Comparison of ENCODE assay signal across 8 cellular contexts in the genomic region with DNA sequence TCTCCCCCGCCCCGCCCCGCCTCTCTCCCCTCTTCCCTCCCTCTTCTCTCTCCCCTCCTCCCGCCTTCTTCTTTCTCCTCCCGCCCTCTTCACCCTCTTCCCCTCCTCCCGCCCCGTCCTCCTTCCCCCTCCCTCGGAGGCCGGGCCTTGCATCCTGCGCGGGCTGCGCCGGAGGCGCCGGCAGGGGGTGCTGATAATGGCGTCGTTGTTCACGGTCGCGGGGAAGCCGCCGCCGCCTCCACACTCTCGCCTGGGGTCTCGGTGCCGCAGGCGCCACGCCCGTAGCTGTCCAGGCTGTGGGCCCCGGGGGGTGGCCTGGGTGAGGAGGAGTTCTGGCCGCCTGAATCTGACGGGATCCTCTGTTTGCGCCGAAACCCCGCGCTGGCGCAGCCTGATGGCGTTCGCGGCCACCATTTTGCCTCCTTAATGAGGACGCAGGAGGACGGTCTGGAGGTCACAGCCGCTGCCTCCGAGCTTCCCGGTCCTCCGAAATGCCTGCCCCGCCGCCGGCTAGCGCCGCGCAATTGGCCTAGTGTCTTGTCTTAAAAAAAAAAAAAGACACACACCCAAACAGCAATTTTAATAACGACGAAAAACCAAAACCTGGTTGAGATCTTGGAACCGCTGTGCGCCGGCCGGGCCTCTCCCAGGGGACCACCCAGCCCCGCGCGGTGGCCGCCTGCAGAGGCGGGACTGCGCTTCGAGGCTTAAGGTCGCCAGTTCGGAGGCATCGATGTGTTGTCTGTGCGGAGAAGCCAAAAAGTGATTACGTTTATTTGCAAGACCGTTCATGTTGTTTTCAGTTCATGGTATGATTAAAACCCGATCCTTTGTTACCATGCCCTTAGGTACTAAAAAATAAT.
DNase-seq lines count a peak whose midpoint lies in the region; ATAC-seq lines count a peak whose summit lies in the region.

No MANE protein-coding gene starts in this region.

- H3K27me3 ChIP-seq in endocrine pancreas (ENCODE audit: control insufficient read depth, insufficient read depth, low read length), result no peaks in the 10 kb centered on the region

- peak overlapping the region; percentile 98 for H3K27ac Mint-ChIP-seq in activated CD8-positive, alpha-beta memory T cell treated with anti-CD3 and anti-CD28 coated beads, Interleukin-2, amount 10 ng/mL, durations not matched to agents 7 days and 5 days

- H3K4me3 Mint-ChIP-seq in activated CD8-positive, alpha-beta memory T cell treated with anti-CD3 and anti-CD28 coated beads, Interleukin-2, amount 10 ng/mL, durations not matched to agents 7 days and 5 days, result peak overlapping the region; percentile 87

- peaks cover 16% of the 10 kb centered on the region for H3K4me1 Mint-ChIP-seq in activated CD8-positive, alpha-beta memory T cell treated with anti-CD3 and anti-CD28 coated beads, Interleukin-2, amount 10 ng/mL, durations not matched to agents 7 days and 5 days

- H3K9me3 Mint-ChIP-seq in activated CD8-positive, alpha-beta memory T cell treated with anti-CD3 and anti-CD28 coated beads, Interleukin-2, amount 10 ng/mL, durations not matched to agents 7 days and 5 days (ENCODE audit: low read depth), result no peaks in the 10 kb centered on the region

- WGBS in mesodermal cell (ENCODE audit: insufficient coverage in 2 of 2), 2 experiments, result 0% methylated on average over 51 to 61 of the region's 72 CpGs

- ATAC-seq in GM21390 (IDR thresholded peaks at IDR 0.05; ENCODE audit: unreplicated experiment), result peak; percentile 70
- ATAC-seq in activated CD8-positive, alpha-beta memory T cell treated with anti-CD3 and anti-CD28 coated beads, Interleukin-2, amount 10 ng/mL, durations not matched to agents 7 days and 5 days, result peak; percentile 81

- peaks cover 11% of the 10 kb centered on the region for H3K4me1 ChIP-seq in endocrine pancreas (ENCODE audit: control insufficient read depth, insufficient read depth, low read length)
- H3K4me1 ChIP-seq in mesodermal cell (ENCODE audit: control insufficient read depth, insufficient read depth, low read length, poor library complexity, severe bottlenecking), result peaks cover 4% of the 10 kb centered on the region

- CTCF ChIA-PET in activated CD8-positive, alpha-beta memory T cell treated with anti-CD3 and anti-CD28 coated beads, Interleukin-2, amount 10 ng/mL, durations not matched to agents 7 days and 5 days (lab: Charles Lee), result interaction anchor here (0.7 to 2.9 kb wide), 8 partner anchors 49 to 396 kb away, joined by 3 to 13 read pairs (median 4); a partner anchor contains a TSS

- peak; percentile 91 for DNase-seq in D341Med (ENCODE audit: low spot score)
- DNase-seq in HUDEP-2 (lab: John Stamatoyannopoulos, UW; ENCODE audit: unreplicated experiment in 76 of 76), result peak in 75 of 76 experiments; percentile 29 to 95 (median 88)
- DNase-seq in NOMO-1 treated with DMSO at 0.1 percent for 48 hours (lab: John Stamatoyannopoulos, UW; ENCODE audit: unreplicated experiment), result peak; percentile 99
- DNase-seq in activated CD8-positive, alpha-beta memory T cell treated with anti-CD3 and anti-CD28 coated beads, Interleukin-2, amount 10 ng/mL, durations not matched to agents 7 days and 5 days, result peak; percentile 94
- DNase-seq in stimulated activated CD8-positive, alpha-beta memory T cell treated with anti-CD3 and anti-CD28 coated beads, Interleukin-15, amount 100 ng/mL, for 24 hours (ENCODE audit: low read depth), result peak; percentile 76

- H3K9ac ChIP-seq in endocrine pancreas (ENCODE audit: control insufficient read depth, insufficient read depth, low read length), result peak overlapping the region; percentile 75

- H3K9me3 ChIP-seq in endocrine pancreas (ENCODE audit: control insufficient read depth, low read length) (no peaks in the 10 kb centered on the region), mesodermal cell (ENCODE audit: control insufficient read depth, low read length) (no peaks in the 10 kb centered on the region)

- H3K4me3 ChIP-seq in endocrine pancreas (ENCODE audit: control insufficient read depth, insufficient read depth, low read length) (peak overlapping the region; percentile 99), mesodermal cell (ENCODE audit: extremely low read depth, insufficient read depth, low read length, poor library complexity, severe bottlenecking) (peak overlapping the region; percentile 65)

- H3K27me3 Mint-ChIP-seq in activated CD8-positive, alpha-beta memory T cell treated with anti-CD3 and anti-CD28 coated beads, Interleukin-2, amount 10 ng/mL, durations not matched to agents 7 days and 5 days, result no peaks in the 10 kb centered on the region

- H3K36me3 ChIP-seq in endocrine pancreas (ENCODE audit: control insufficient read depth, insufficient read depth, low read length) (no peaks in the 10 kb centered on the region), mesodermal cell (ENCODE audit: control insufficient read depth, insufficient read depth, low read length) (peaks cover 4% of the 10 kb centered on the region)

- H3K36me3 Mint-ChIP-seq in activated CD8-positive, alpha-beta memory T cell treated with anti-CD3 and anti-CD28 coated beads, Interleukin-2, amount 10 ng/mL, durations not matched to agents 7 days and 5 days, result peaks cover 1% of the 10 kb centered on the region

- peak overlapping the region; percentile 100 for H3K27ac ChIP-seq in mesodermal cell (ENCODE audit: low read depth, low read length, severe bottlenecking)

Comparison
In these comparisons a context has a peak if more than half of its experiments do, and no peak if none do; other contexts are left out.
1. Peak in every context shown above with its lines: DNase-seq, ATAC-seq, H3K4me3 ChIP-seq and H3K27ac ChIP-seq.